2 cellular contexts compared by ENCODE assay signal in the genomic region with DNA sequence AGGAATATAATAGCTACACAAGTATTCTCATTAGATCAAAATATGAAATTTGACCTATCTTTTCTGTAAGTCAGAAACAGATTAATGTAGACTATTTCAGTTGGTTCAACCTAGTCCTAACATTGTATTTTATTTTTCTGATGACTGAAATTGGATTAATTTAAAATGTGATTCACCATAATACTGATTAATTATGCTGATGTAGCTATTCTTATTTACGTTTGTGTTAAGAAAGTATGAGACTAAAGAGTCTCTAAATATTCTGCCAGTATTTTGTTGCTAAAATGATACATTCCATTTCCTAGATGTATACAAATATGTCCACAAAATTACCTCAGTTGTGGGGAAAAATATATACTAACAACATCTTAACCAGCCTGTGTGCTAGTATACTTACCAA.
TF ChIP-seq lines count a peak whose summit lies in the region.

No MANE protein-coding gene starts in this region.

TF ChIP-seq in A549, 52 proteins besides CTCF, POLR2A, EP300 and RAD21:
- TF ChIP-seq MAFK (IDR thresholded peaks at IDR 0.05; ENCODE audit: partially characterized antibody): peak; percentile 93
- TF ChIP-seq HOXB5 (CRISPR knock-in tag; IDR thresholded peaks at IDR 0.05): no peak

TF ChIP-seq in H1, 55 proteins besides CTCF, POLR2A, EP300 and RAD21:
- no peak for TF ChIP-seq TCF12 (IDR thresholded peaks at IDR 0.05; ENCODE audit: low read depth, low read length)
- TF ChIP-seq FOSL1 (IDR thresholded peaks at IDR 0.05; ENCODE audit: insufficient read depth, low read depth, low read length): no peak
- no peak for TF ChIP-seq KDM1A (IDR thresholded peaks at IDR 0.05; ENCODE audit: borderline replicate concordance, low read length)
- TF ChIP-seq MAFK (IDR thresholded peaks at IDR 0.05; ENCODE audit: low read depth, low read length): peak; percentile 28; the same call in 1 of the 2 replicates
